In the genomic region with DNA sequence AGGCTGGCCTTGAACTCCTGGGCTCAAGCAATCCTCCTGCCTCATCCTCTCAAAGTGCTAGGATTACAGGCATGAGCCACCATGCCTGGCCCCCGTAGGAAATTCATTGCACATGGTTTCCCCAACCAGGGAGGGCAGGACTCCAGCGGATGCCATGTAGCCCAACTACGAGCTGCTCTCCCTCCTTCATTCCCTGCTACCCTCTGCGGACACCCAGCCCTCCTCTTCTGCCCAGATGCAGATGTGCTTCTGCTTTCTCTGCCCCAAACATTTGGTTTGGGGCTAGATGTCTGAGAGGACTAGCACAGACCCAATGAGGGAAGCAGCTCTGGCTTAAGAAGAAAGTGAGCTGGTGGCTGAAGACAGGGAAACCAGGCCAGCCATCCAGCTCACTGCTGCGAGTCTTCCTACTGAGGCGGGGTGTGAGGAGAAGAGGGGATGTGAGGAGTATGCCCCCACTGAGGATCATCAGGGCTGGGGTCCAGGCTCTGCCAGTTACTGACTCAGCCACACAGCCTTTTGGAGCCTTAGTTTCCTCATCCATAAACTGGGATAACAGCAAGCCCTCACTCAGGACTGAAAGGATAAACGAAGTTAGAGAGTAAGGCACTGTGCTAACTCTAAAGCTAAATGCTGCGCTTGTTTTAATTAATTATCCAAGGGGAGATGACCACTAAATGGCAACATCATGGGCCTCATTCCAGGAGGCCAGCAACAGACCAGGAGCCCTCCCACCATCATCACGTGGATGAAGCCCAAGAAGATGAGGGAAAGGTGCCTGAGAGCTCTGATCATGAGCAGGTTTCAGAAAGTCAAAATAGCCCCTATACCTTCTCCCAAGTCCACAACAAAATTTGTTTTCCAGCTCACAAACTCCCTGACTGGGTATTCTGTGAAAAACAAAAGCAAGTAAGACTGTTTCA, we compare ENCODE assay signal across 9 cellular contexts. TPM values are rescaled to one million over a fixed set of nuclear protein-coding genes. Genes with fewer than 3 reads are reported as not detected.
DNase-seq lines count a peak whose midpoint lies in the region; ATAC-seq and TF ChIP-seq lines count a peak whose summit lies in the region.
"Had no signal": no experiment of that assay in that cellular context is flagged by ENCODE, and none has a peak within 500 bp of the region (broad histone marks: within the 10 kb centered on the region; RNA-seq: fewer than 3 reads in every experiment).

No MANE protein-coding gene starts in this region.

- no peak overlapping the region for H3K9ac ChIP-seq in SK-N-SH

- no peaks in the 10 kb centered on the region for H3K36me3 Mint-ChIP-seq in T-cell
- no peaks in the 10 kb centered on the region for H3K36me3 Mint-ChIP-seq in stimulated activated naive B cell treated with anti-CD40 and anti-IgM and Interleukin-4, amounts not matched to agents 10 μg/mL and 1 μg/mL and 100 μg/mL, for 72 hours

- CTCF ChIA-PET in SK-N-SH (lab: Yijun Ruan, JAX): interaction anchor here (0.9 to 8.4 kb wide), 8 partner anchors 9 to 69 kb away, joined by 3 to 146 read pairs (median 8); partner anchors contain the start of gene CTDSP2
- CTCF ChIA-PET in T-cell (lab: Charles Lee): interaction anchor here (0.6 to 1.5 kb wide), 7 partner anchors 8 to 70 kb away, joined by 3 to 7 read pairs (median 4); no protein-coding TSS in a partner anchor

- peak overlapping the region; percentile 47 to 73; a peak in 2 of 4 replicates for H3K27ac ChIP-seq in SK-N-SH (ENCODE audit: low read depth in 2 of 2, low read length in 1 of 2)

- H3K9me3 ChIP-seq in SK-N-SH: no peaks in the 10 kb centered on the region

- H4K20me1 ChIP-seq in SK-N-SH (ENCODE audit: insufficient read depth): peaks cover 99% of the 10 kb centered on the region

- H3K4me3 Mint-ChIP-seq in T-cell: peak overlapping the region; percentile 60 to 82 (median 67)
- peak overlapping the region in 1 of 2 donors; percentile 31 for H3K4me3 Mint-ChIP-seq in stimulated activated naive B cell treated with anti-CD40 and anti-IgM and Interleukin-4, amounts not matched to agents 10 μg/mL and 1 μg/mL and 100 μg/mL, for 72 hours

- H3K27me3 ChIP-seq in SK-N-SH (ENCODE audit: insufficient read depth): no peaks in the 10 kb centered on the region

- peak overlapping the region; percentile 91 to 92 for H3K27ac Mint-ChIP-seq in T-cell
- H3K27ac Mint-ChIP-seq in stimulated activated naive B cell treated with anti-CD40 and anti-IgM and Interleukin-4, amounts not matched to agents 10 μg/mL and 1 μg/mL and 100 μg/mL, for 72 hours: peak overlapping the region; percentile 72

- no peak for TF ChIP-seq EP300 in SK-N-SH (IDR thresholded peaks at IDR 0.05; ENCODE audit: borderline replicate concordance in 1 of 2, low read depth in 1 of 2, low read length in 1 of 2)

- H3K27me3 Mint-ChIP-seq in T-cell: no peaks in the 10 kb centered on the region
- no peaks in the 10 kb centered on the region for H3K27me3 Mint-ChIP-seq in stimulated activated naive B cell treated with anti-CD40 and anti-IgM and Interleukin-4, amounts not matched to agents 10 μg/mL and 1 μg/mL and 100 μg/mL, for 72 hours

- H3K4me2 ChIP-seq in SK-N-SH: peak overlapping the region; percentile 64

- no peak overlapping the region for H2AFZ ChIP-seq in SK-N-SH (ENCODE audit: low read depth)

- TF ChIP-seq CTCF in SK-N-SH (IDR thresholded peaks at IDR 0.05): no peak

- POLR2A ChIA-PET in SK-N-SH (lab: Yijun Ruan, JAX) (no interaction called here), T-cell (lab: Charles Lee) (interaction anchor here (0.5 to 1.1 kb wide), 6 partner anchors 8 to 64 kb away, joined by 3 to 8 read pairs (median 4); partner anchors contain the start of gene CTDSP2 (in 2 of the 2))

- DNase-seq in SK-N-SH (no peak), T-cell (no peak), fibroblast of peridontal ligament (ENCODE audit: extremely low read depth) (peak; percentile 29), mucosa of gallbladder (ENCODE audit: low spot score) (no peak), OCI-M2 (lab: John Stamatoyannopoulos, UW; ENCODE audit: unreplicated experiment) (no peak)
- no peak for DNase-seq in stimulated activated naive B cell treated with anti-CD40 and anti-IgM and Interleukin-4, amounts not matched to agents 10 μg/mL and 1 μg/mL and 100 μg/mL, for 72 hours
- DNase-seq: hippocampal formation had no signal

- H3K4me3 ChIP-seq in SK-N-SH (ENCODE audit: low read depth in 2 of 2, low read length in 1 of 2): no peak overlapping the region

- no peak for ATAC-seq in SK-N-SH treated with all-trans-retinoic acid at 6 μM for 48 hours
- no peak for ATAC-seq in T-cell (replicated peaks in 1 of 4)
- peak in 1 of 2 donors; percentile 33 for ATAC-seq in stimulated activated naive B cell treated with anti-CD40 and anti-IgM and Interleukin-4, amounts not matched to agents 10 μg/mL and 1 μg/mL and 100 μg/mL, for 72 hours (replicated peaks)
- ATAC-seq in HG03342 (IDR thresholded peaks at IDR 0.05; ENCODE audit: unreplicated experiment): no peak

- H3K36me3 ChIP-seq in SK-N-SH (replicated peaks in 1 of 2; ENCODE audit: control insufficient read depth in 1 of 2, insufficient read depth in 2 of 2, low read length in 1 of 2): peaks cover 0 to 2% of the 10 kb centered on the region in 2 experiments

- TF ChIP-seq RAD21 in SK-N-SH (IDR thresholded peaks at IDR 0.05; ENCODE audit: low read length): no peak

- no peaks in the 10 kb centered on the region for H3K9me2 ChIP-seq in SK-N-SH

- peaks cover 88 to 93% (median 91%) of the 10 kb centered on the region in 3 donors for H3K4me1 Mint-ChIP-seq in T-cell
- peaks cover 64 to 95% of the 10 kb centered on the region in 2 donors for H3K4me1 Mint-ChIP-seq in stimulated activated naive B cell treated with anti-CD40 and anti-IgM and Interleukin-4, amounts not matched to agents 10 μg/mL and 1 μg/mL and 100 μg/mL, for 72 hours

- no peaks in the 10 kb centered on the region for H3K9me3 Mint-ChIP-seq in T-cell
- no peaks in the 10 kb centered on the region for H3K9me3 Mint-ChIP-seq in stimulated activated naive B cell treated with anti-CD40 and anti-IgM and Interleukin-4, amounts not matched to agents 10 μg/mL and 1 μg/mL and 100 μg/mL, for 72 hours

- WGBS in SK-N-SH (ENCODE audit: low lambda C conversion rate): 92% methylated on average over 9 of the region's 9 CpGs

- H3F3A ChIP-seq in SK-N-SH (replicated peaks; ENCODE audit: insufficient read depth): peaks cover 35% of the 10 kb centered on the region

- H3K79me2 ChIP-seq in SK-N-SH (ENCODE audit: insufficient read depth): peaks cover 100% of the 10 kb centered on the region

- H3K4me1 ChIP-seq in SK-N-SH (ENCODE audit: control insufficient read depth in 1 of 2, insufficient read depth in 2 of 2, low read depth in 1 of 2, low read length in 1 of 2): peaks cover 66 to 86% of the 10 kb centered on the region in 2 experiments

TF ChIP-seq in SK-N-SH, 30 proteins besides CTCF, POLR2A, EP300 and RAD21 (continues in another document):
- TF ChIP-seq RFX5 (IDR thresholded peaks at IDR 0.05; ENCODE audit: low read length): no peak
- TF ChIP-seq RXRA (IDR thresholded peaks at IDR 0.05; ENCODE audit: borderline replicate concordance, low read depth): no peak
- no peak for TF ChIP-seq FOSL2 (IDR thresholded peaks at IDR 0.05; ENCODE audit: borderline replicate concordance, low read depth)
- no peak for TF ChIP-seq CHD2 (IDR thresholded peaks at IDR 0.05; ENCODE audit: low read length, partially characterized antibody)
- TF ChIP-seq IRF3 (IDR thresholded peaks at IDR 0.05; ENCODE audit: low read depth, low read length): no peak

TF ChIP-seq in SK-N-SH treated with all-trans-retinoic acid at 6 μM for 48 hours, 23 proteins besides CTCF, POLR2A, EP300 and RAD21:
- TF ChIP-seq TSHZ2 (CRISPR knock-in tag; IDR thresholded peaks at IDR 0.05) (no peak), CSDC2 (CRISPR knock-in tag; IDR thresholded peaks at IDR 0.05) (no peak), ZFP3 (CRISPR knock-in tag; IDR thresholded peaks at IDR 0.05) (no peak), TCF4 (CRISPR knock-in tag; IDR thresholded peaks at IDR 0.05; ENCODE audit: borderline replicate concordance) (no peak), OSR1 (CRISPR knock-in tag; IDR thresholded peaks at IDR 0.05) (no peak), ZFP30 (CRISPR knock-in tag; IDR thresholded peaks at IDR 0.05) (no peak), ARNTL (CRISPR knock-in tag; IDR thresholded peaks at IDR 0.05; ENCODE audit: borderline replicate concordance, low read depth) (no peak), SNAI2 (CRISPR knock-in tag; IDR thresholded peaks at IDR 0.05) (no peak)
TF ChIP-seq in SK-N-SH treated with all-trans-retinoic acid at 6 μM for 48 hours: peak in this region for 0.

RNA-seq across cellular contexts. Expression of gene CTDSP2, which starts 10.9 kb away (rescaled TPM):
- 117 and 119 TPM in 2 replicates for polyA plus RNA-seq in SK-N-SH (2012; rRNA removed)
- 87.3 and 102 TPM in 2 replicates for polyA plus RNA-seq in SK-N-SH (2012; cell fraction: cytosol; rRNA removed)
- 145 and 147 TPM in 2 replicates for polyA plus RNA-seq in SK-N-SH (2012; cell fraction: nucleus; rRNA removed)
- total RNA-seq in T-cell: 100 to 1,000 TPM; 132 to 246 (median 234) TPM
- 150 TPM for total RNA-seq in mucosa of gallbladder

RNA-seq across cellular contexts. Expression of gene AVIL, which starts 17.1 kb away (rescaled TPM):
- 4.7 and 5.2 TPM in 2 replicates for polyA plus RNA-seq in SK-N-SH (2012; rRNA removed)
- polyA plus RNA-seq in SK-N-SH (2012; cell fraction: cytosol; rRNA removed): 1.2 and 1.4 TPM in 2 replicates
- polyA plus RNA-seq in SK-N-SH (2012; cell fraction: nucleus; rRNA removed): 29.9 and 32.6 TPM in 2 replicates
- total RNA-seq in T-cell (10 to 100 TPM in 1 of 5 donors, 1 to 10 TPM in 4; 2.2 to 12.3 (median 8.9) TPM), mucosa of gallbladder (12.0 TPM)

RNA-seq across cellular contexts. Expression of gene TSFM, which starts 53.0 kb away (rescaled TPM):
- 23.0 and 28.7 TPM in 2 replicates for polyA plus RNA-seq in SK-N-SH (2012; rRNA removed)
- polyA plus RNA-seq in SK-N-SH (2012; cell fraction: cytosol; rRNA removed): 21.6 and 24.8 TPM in 2 replicates
- 22.6 and 32.2 TPM in 2 replicates for polyA plus RNA-seq in SK-N-SH (2012; cell fraction: nucleus; rRNA removed)
- total RNA-seq in T-cell (10 to 100 TPM; 15.5 to 21.5 (median 20.2) TPM), mucosa of gallbladder (29.3 TPM)
